In the genomic region with DNA sequence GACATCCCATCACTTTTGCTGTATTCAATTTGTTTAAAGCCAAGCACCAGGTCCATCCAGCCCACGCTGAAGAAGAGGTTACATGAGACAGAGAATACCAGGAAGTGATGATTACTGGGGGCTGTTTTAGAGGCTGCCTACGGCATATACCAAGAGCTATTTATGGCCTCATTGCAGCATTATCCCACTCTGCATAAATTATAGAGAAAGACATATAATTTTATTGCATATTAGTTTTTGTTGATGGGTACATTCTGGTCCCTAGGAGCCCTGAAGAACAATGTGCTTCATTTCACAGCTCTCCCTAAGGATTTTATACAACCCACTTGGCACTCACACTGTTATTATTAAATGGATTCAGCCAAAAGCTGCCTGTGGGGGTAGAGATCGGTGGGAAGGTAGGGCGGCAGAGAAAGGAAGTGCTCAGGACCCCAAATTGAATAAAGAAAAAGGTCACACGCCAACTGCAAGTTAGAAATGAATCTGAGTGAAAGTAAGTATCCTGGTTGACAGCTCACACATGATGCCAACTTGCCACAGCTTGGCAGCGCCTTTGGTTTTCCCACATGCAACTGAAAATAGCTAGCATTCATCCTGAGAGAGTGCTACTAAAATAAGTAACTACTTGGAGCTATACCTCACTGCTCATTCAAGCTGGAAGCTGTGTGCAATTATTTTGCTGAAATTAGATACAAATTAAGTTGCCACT, we compare ENCODE assay signal across 13 cellular contexts.
DNase-seq lines count a peak whose midpoint lies in the region; ATAC-seq lines count a peak whose summit lies in the region.
"Had no signal": no experiment of that assay in that cellular context is flagged by ENCODE, and none has a peak within 500 bp of the region (broad histone marks: within the 10 kb centered on the region; RNA-seq: fewer than 3 reads in every experiment).

No MANE protein-coding gene starts in this region.

- H3K27ac ChIP-seq in skeletal muscle tissue (ENCODE audit: low read depth, low read length), result peak overlapping the region; percentile 99
- H3K27ac ChIP-seq: 22Rv1 had no signal

- intact Hi-C loops in activated CD4-positive, alpha-beta T cell treated with anti-CD3 and anti-CD28 coated beads for 36 hours (cut with DNase I, micrococcal nuclease), result loop anchor here in 1 of 2 experiments (10.0 kb wide), 2 partner anchors 561 to 1231 kb away; a partner anchor contains a TSS
- intact Hi-C loops in left ventricle myocardium superior (cut with micrococcal nuclease), result loop anchor here (5.0 to 10.0 kb wide), 4 partner anchors 46 to 534 kb away; a partner anchor contains a TSS

- DNase-seq in activated CD4-positive, alpha-beta T cell treated with anti-CD3 and anti-CD28 coated beads for 36 hours, result peak; percentile 52
- no peak for DNase-seq in activated CD4-positive, alpha-beta T cell treated with anti-CD3 and anti-CD28 coated beads for 48 hours
- no peak for DNase-seq in activated naive CD8-positive, alpha-beta T cell treated with anti-CD3 and anti-CD28 coated beads, Interleukin-2, amount 50 U/mL, for 24 hours
- DNase-seq in left ventricle myocardium superior (peak; percentile 76), NCI-H226 (no peak), NCI-H2107 (lab: John Stamatoyannopoulos, UW) (no peak)
- DNase-seq: naive B cell, SK-N-SH had no signal

- H3K27me3 ChIP-seq in skeletal muscle tissue (ENCODE audit: control insufficient read depth in 3 of 3, insufficient read depth in 3 of 3, low read length in 3 of 3), result no peaks in the 10 kb centered on the region

- H3K36me3 ChIP-seq in skeletal muscle tissue (ENCODE audit: control insufficient read depth in 3 of 3, insufficient read depth in 3 of 3, low read length in 3 of 3), result no peaks in the 10 kb centered on the region

- no peak overlapping the region for H3K27ac Mint-ChIP-seq in activated CD4-positive, alpha-beta T cell treated with anti-CD3 and anti-CD28 coated beads for 36 hours
- H3K27ac Mint-ChIP-seq in activated naive CD8-positive, alpha-beta T cell treated with anti-CD3 and anti-CD28 coated beads, Interleukin-2, amount 50 U/mL, for 24 hours, result peak overlapping the region; percentile 93
- H3K27ac Mint-ChIP-seq: activated naive CD4-positive, alpha-beta T cell treated with anti-CD3 and anti-CD28 coated beads, Interleukin-2, amount 50 U/mL, for 72 hours had no signal

- H3K4me1 ChIP-seq in skeletal muscle tissue (ENCODE audit: control insufficient read depth in 3 of 3, insufficient read depth in 3 of 3, low read length in 3 of 3), result peaks cover 42 to 47% (median 47%) of the 10 kb centered on the region in 3 donors

- H3K4me3 Mint-ChIP-seq in activated CD4-positive, alpha-beta T cell treated with anti-CD3 and anti-CD28 coated beads for 36 hours, result no peak overlapping the region
- peak overlapping the region; percentile 19 for H3K4me3 Mint-ChIP-seq in activated naive CD8-positive, alpha-beta T cell treated with anti-CD3 and anti-CD28 coated beads, Interleukin-2, amount 50 U/mL, for 24 hours

- peak overlapping the region; percentile 62 to 97 (median 96) for H3K9ac ChIP-seq in skeletal muscle tissue (ENCODE audit: low read depth in 1 of 3, low read length in 3 of 3)
- H3K9ac ChIP-seq: SK-N-SH had no signal

- no peaks in the 10 kb centered on the region for H3K9me3 ChIP-seq in skeletal muscle tissue (ENCODE audit: control insufficient read depth in 3 of 3, low read length in 3 of 3)
- H3K9me3 ChIP-seq: SK-N-SH had no signal

- no peaks in the 10 kb centered on the region for H3K9me3 Mint-ChIP-seq in activated CD4-positive, alpha-beta T cell treated with anti-CD3 and anti-CD28 coated beads for 36 hours (ENCODE audit: low read depth)
- H3K9me3 Mint-ChIP-seq in activated naive CD8-positive, alpha-beta T cell treated with anti-CD3 and anti-CD28 coated beads, Interleukin-2, amount 50 U/mL, for 24 hours, result no peaks in the 10 kb centered on the region
- H3K9me3 Mint-ChIP-seq: naive B cell had no signal

- ATAC-seq in activated CD4-positive, alpha-beta T cell treated with anti-CD3 and anti-CD28 coated beads for 36 hours, result no peak
- ATAC-seq in activated naive CD8-positive, alpha-beta T cell treated with anti-CD3 and anti-CD28 coated beads, Interleukin-2, amount 50 U/mL, for 24 hours, result no peak
- ATAC-seq in left ventricle myocardium superior (peak; percentile 2), GM18907 (IDR thresholded peaks at IDR 0.05; ENCODE audit: unreplicated experiment) (no peak)
- ATAC-seq: activated CD4-positive, CD25-positive, alpha-beta regulatory T cell treated with anti-CD3 and anti-CD28 coated beads, Interleukin-2, amount 50 U/mL, for 24 hours; activated naive CD4-positive, alpha-beta T cell treated with anti-CD3 and anti-CD28 coated beads, Interleukin-2, amount 50 U/mL, for 72 hours had no signal

- CTCF ChIA-PET in activated CD4-positive, alpha-beta T cell treated with anti-CD3 and anti-CD28 coated beads for 36 hours (lab: Charles Lee), result interaction anchor here (0.6 to 11.4 kb wide), 8 partner anchors 10 to 532 kb away, joined by 3 to 93 read pairs (median 4); a partner anchor contains a TSS

- H3K27me3 Mint-ChIP-seq in activated CD4-positive, alpha-beta T cell treated with anti-CD3 and anti-CD28 coated beads for 36 hours, result peaks cover 1% of the 10 kb centered on the region
- peaks cover 1% of the 10 kb centered on the region for H3K27me3 Mint-ChIP-seq in activated naive CD8-positive, alpha-beta T cell treated with anti-CD3 and anti-CD28 coated beads, Interleukin-2, amount 50 U/mL, for 24 hours

- POLR2A ChIA-PET in activated CD4-positive, alpha-beta T cell treated with anti-CD3 and anti-CD28 coated beads for 36 hours (lab: Charles Lee), result interaction anchor here (0.6 to 3.8 kb wide), 3 partner anchors 10 to 71 kb away, joined by 3 to 35 read pairs (median 3); no protein-coding TSS in a partner anchor

- H3K4me3 ChIP-seq in skeletal muscle tissue (ENCODE audit: low read length in 3 of 3), result peak overlapping the region in 1 of 3 donors; percentile 49

- H3K4me1 Mint-ChIP-seq in activated CD4-positive, alpha-beta T cell treated with anti-CD3 and anti-CD28 coated beads for 36 hours, result peaks cover 70% of the 10 kb centered on the region
- peaks cover 80% of the 10 kb centered on the region for H3K4me1 Mint-ChIP-seq in activated naive CD8-positive, alpha-beta T cell treated with anti-CD3 and anti-CD28 coated beads, Interleukin-2, amount 50 U/mL, for 24 hours

- H3K36me3 Mint-ChIP-seq in activated CD4-positive, alpha-beta T cell treated with anti-CD3 and anti-CD28 coated beads for 36 hours (ENCODE audit: low read depth), result peaks cover 3% of the 10 kb centered on the region
- no peaks in the 10 kb centered on the region for H3K36me3 Mint-ChIP-seq in activated naive CD8-positive, alpha-beta T cell treated with anti-CD3 and anti-CD28 coated beads, Interleukin-2, amount 50 U/mL, for 24 hours (ENCODE audit: low read depth)
- H3K36me3 Mint-ChIP-seq: naive B cell had no signal

Comparison
In these comparisons a context has a peak if more than half of its experiments do, and no peak if none do; other contexts are left out.
1. DNase-seq: peak in activated CD4-positive, alpha-beta T cell treated with anti-CD3 and anti-CD28 coated beads for 36 hours (single experiment) and left ventricle myocardium superior (single experiment); none in activated CD4-positive, alpha-beta T cell treated with anti-CD3 and anti-CD28 coated beads for 48 hours (single experiment), activated naive CD8-positive, alpha-beta T cell treated with anti-CD3 and anti-CD28 coated beads, Interleukin-2, amount 50 U/mL, for 24 hours (single experiment), NCI-H226 (single experiment) and NCI-H2107 (single experiment).